1 cellular context compared by ENCODE assay signal in the genomic region with DNA sequence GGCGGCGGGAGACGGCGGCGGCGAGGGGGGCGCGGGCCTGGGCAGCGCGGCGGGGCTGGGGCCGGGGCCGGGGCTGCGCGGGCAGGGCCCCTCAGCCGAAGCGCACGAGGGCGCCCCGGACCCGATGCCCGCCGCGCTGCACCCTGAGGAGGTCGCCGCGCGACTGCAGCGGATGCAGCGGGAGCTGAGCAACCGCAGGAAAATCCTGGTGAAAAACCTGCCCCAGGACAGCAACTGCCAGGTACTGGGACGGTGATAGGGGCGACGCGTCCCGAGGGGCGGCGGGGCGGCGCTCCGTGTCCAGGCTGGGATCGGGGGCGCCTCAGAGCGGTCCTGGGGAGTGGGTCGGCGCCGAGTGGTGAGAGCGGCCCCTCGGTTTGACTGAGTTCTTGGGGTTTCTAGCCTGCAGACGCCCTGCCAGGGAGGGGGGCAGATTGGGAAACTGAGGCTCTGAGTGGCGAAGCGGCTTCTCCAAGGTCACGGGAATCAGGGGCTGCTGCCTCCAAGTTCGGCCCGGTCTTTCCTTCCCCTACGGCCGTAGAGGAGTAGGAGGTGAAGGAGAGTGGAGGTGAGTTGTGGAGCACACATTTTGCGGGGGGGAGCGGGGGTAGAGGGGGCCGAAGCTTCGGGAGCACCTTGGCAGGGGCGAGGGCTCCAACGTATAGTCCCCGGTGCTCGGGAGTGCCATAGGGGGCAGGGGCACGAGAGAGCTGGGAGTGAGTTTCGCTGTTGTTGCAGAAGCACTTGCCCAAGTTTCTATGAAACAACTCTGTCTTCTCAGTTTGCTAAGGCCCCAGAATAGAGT.
TF ChIP-seq lines count a peak whose summit lies in the region.

No MANE protein-coding gene starts in this region.

TF ChIP-seq in GM12878, 131 proteins besides CTCF, POLR2A, EP300 and RAD21 (continued from another document):
- TF ChIP-seq SKIL (IDR thresholded peaks at IDR 0.05; ENCODE audit: low read depth, poor library complexity, severe bottlenecking), result no peak
